In genomic region chr6:140773276-140773675, GRCh38 we compare ENCODE assay signal across 17 cellular contexts.
DNase-seq lines count a peak whose midpoint lies in the region; ATAC-seq, FAIRE-seq and TF ChIP-seq lines count a peak whose summit lies in the region.
"Had no signal": no experiment of that assay in that cellular context is flagged by ENCODE, and none has a peak within 500 bp of the region (broad histone marks: within the 10 kb centered on the region; RNA-seq: fewer than 3 reads in every experiment).

No MANE protein-coding gene starts in this region.

- no peak overlapping the region for H3K4me2 ChIP-seq in GM12878 (ENCODE audit: control insufficient read depth, insufficient read depth)
- H3K4me2 ChIP-seq in hepatocyte: no peak overlapping the region
- H3K4me2 ChIP-seq: PC-9 had no signal

- SMC1A ChIA-PET in GM12878 (lab: Charles Lee; ENCODE audit: uncharacterized antibody, unreplicated experiment): interaction anchor here (1.4 to 1.8 kb wide), 2 partner anchors 11 to 188 kb away, joined by 3 to 8 read pairs; no protein-coding TSS in a partner anchor

- TF ChIP-seq CTCF in GM12878 (IDR thresholded peaks at IDR 0.05 in 2 of 3, conservative IDR thresholded peaks at IDR 0.05 in 1 of 3; ENCODE audit: control insufficient read depth in 2 of 3, extremely low read depth in 1 of 3, insufficient read depth in 1 of 3, low read depth in 3 of 3, low read length in 3 of 3): no peak
- TF ChIP-seq CTCF in hepatocyte (IDR thresholded peaks at IDR 0.05; ENCODE audit: poor library complexity): no peak
- no peak for TF ChIP-seq CTCF in RWPE1 (conservative IDR thresholded peaks at IDR 0.05; ENCODE audit: low read depth)

- no peak overlapping the region for H3K9ac ChIP-seq in GM12878 (ENCODE audit: control insufficient read depth, insufficient read depth, low read length)

- H3K9me2 ChIP-seq in hepatocyte (replicated peaks; ENCODE audit: insufficient read depth): no peaks in the 10 kb centered on the region

- H4K20me1 ChIP-seq in GM12878 (ENCODE audit: control insufficient read depth, insufficient read depth): no peaks in the 10 kb centered on the region
- no peaks in the 10 kb centered on the region for H4K20me1 ChIP-seq in hepatocyte (ENCODE audit: insufficient read depth, poor library complexity, severe bottlenecking)

- BruUV-seq in GM12878 (replicated peaks; lab: Mats Ljungman, UMichigan): no TSS peak

- H3K27ac ChIP-seq in GM12878 (ENCODE audit: control insufficient read depth, insufficient read depth) (no peak overlapping the region), hepatocyte (peak overlapping the region; percentile 57), RWPE1 (no peak overlapping the region)
- H3K27ac ChIP-seq: esophagus muscularis mucosa, pancreas, PC-9, thoracic aorta had no signal

- H2AFZ ChIP-seq in GM12878 (ENCODE audit: control insufficient read depth, low read depth, low read length): no peak overlapping the region
- no peak overlapping the region for H2AFZ ChIP-seq in hepatocyte
- H2AFZ ChIP-seq: PC-9 had no signal

- DNase-seq in DMS53 (lab: John Stamatoyannopoulos, UW) (peak; percentile 63), HCEC 1CT (peak; percentile 22), GM12878 (ENCODE audit: low read depth, low spot score) (no peak), hepatocyte (ENCODE audit: low spot score) (no peak), RWPE1 (ENCODE audit: low spot score) (no peak), amygdala (lab: John Stamatoyannopoulos, UW) (no peak)
- DNase-seq in stimulated activated naive CD8-positive, alpha-beta T cell treated with anti-CD3 and anti-CD28 coated beads, Interleukin-15, Interleukin-2, amounts not matched to agents 100 U/mL and 50 U/mL, for 24 hours: no peak
- DNase-seq: activated CD4-positive, alpha-beta T cell treated with anti-CD3 and anti-CD28 coated beads, Interleukin-2, amount 10 ng/mL, durations not matched to agents 24 days and 14 days; cortex of kidney; left cardiac atrium; NCI-H2107; pancreas; PC-9; SW 1271 had no signal

- no peak for TF ChIP-seq POLR2A in GM12878 (IDR thresholded peaks at IDR 0.05; ENCODE audit: low read depth, low read length)

- RAD21 ChIA-PET in GM12878 (lab: Charles Lee; ENCODE audit: unreplicated experiment): interaction anchor here (1.3 kb wide), 1 partner anchor 231 kb away, joined by 4 read pairs; no protein-coding TSS in a partner anchor

- CTCF ChIA-PET in GM12878 (lab: Yijun Ruan, JAX): interaction anchor here (1.4 kb wide), 1 partner anchor 36 kb away, joined by 3 read pairs; no protein-coding TSS in a partner anchor
- CTCF ChIA-PET in RWPE1 (lab: Yijun Ruan, JAX): no interaction called here

- no peak for TF ChIP-seq RAD21 in GM12878 (IDR thresholded peaks at IDR 0.05; ENCODE audit: insufficient read depth, low read depth, low read length)

- H3K4me3 ChIP-seq in GM12878 (no peak overlapping the region), hepatocyte (no peak overlapping the region)
- H3K4me3 ChIP-seq: esophagus muscularis mucosa, pancreas, PC-9, thoracic aorta had no signal

- in situ Hi-C loops in GM12878 (cut with MboI): no loop called here

- ATAC-seq in GM12878 (peak; percentile 35; the same call in 1 of the 3 replicates), HG02678 (IDR thresholded peaks at IDR 0.05; ENCODE audit: unreplicated experiment) (no peak)
- no peak for ATAC-seq in stimulated activated naive CD8-positive, alpha-beta T cell treated with anti-CD3 and anti-CD28 coated beads, Interleukin-15, Interleukin-2, amounts not matched to agents 100 U/mL and 50 U/mL, for 24 hours

- H3K27me3 ChIP-seq in GM12878 (replicated peaks in 1 of 2; ENCODE audit: control insufficient read depth in 2 of 2, insufficient read depth in 2 of 2, low read length in 1 of 2) (no peaks in the 10 kb centered on the region), hepatocyte (no peaks in the 10 kb centered on the region)
- H3K27me3 ChIP-seq: esophagus muscularis mucosa, pancreas had no signal

- intact Hi-C loops in GM12878 (cut with micrococcal nuclease; ENCODE audit: unreplicated experiment): loop anchor here (10.0 kb wide), 1 partner anchor 792 kb away; no protein-coding TSS in a partner anchor

- POLR2A ChIA-PET in GM12878 (lab: Charles Lee): no interaction called here
- POLR2A ChIA-PET in RWPE1 (lab: Yijun Ruan, JAX; ENCODE audit: low non-redundant PET): no interaction called here

- H3K36me3 ChIP-seq in GM12878 (ENCODE audit: control insufficient read depth in 2 of 2, insufficient read depth in 2 of 2, low read length in 1 of 2) (no peaks in the 10 kb centered on the region), hepatocyte (replicated peaks; ENCODE audit: insufficient read depth, low read depth) (no peaks in the 10 kb centered on the region)
- H3K36me3 ChIP-seq: esophagus muscularis mucosa, pancreas, thoracic aorta had no signal

- H3K79me2 ChIP-seq in GM12878 (ENCODE audit: control insufficient read depth, insufficient read depth, low read length) (no peaks in the 10 kb centered on the region), hepatocyte (no peaks in the 10 kb centered on the region)

- TF ChIP-seq EP300 in GM12878 (IDR thresholded peaks at IDR 0.05; ENCODE audit: borderline replicate concordance in 1 of 2, control insufficient read depth in 1 of 2, low read depth in 2 of 2, low read length in 2 of 2): no peak

- peaks cover 3% of the 10 kb centered on the region; the same call in 2 of the 3 replicates for H3K9me3 ChIP-seq in GM12878 (replicated peaks; ENCODE audit: control insufficient read depth, insufficient read depth, low read length)
- peaks cover 4% of the 10 kb centered on the region for H3K9me3 ChIP-seq in hepatocyte (ENCODE audit: low read depth)
- H3K9me3 ChIP-seq: esophagus muscularis mucosa, pancreas, thoracic aorta had no signal

- FAIRE-seq in GM12878 (lab: Jason Lieb, UNC): no peak
- FAIRE-seq: pancreas had no signal

- H3K4me1 ChIP-seq in GM12878 (ENCODE audit: control insufficient read depth, insufficient read depth, low read length) (peaks cover 5% of the 10 kb centered on the region; the same call in 1 of the 2 replicates), hepatocyte (ENCODE audit: insufficient read depth) (peaks cover 21% of the 10 kb centered on the region)
- H3K4me1 ChIP-seq: pancreas had no signal

TF ChIP-seq in GM12878, 131 proteins besides CTCF, POLR2A, EP300 and RAD21:
- no peak for TF ChIP-seq NFIC (IDR thresholded peaks at IDR 0.05; ENCODE audit: low read depth, low read length)
- 0 out of 2 replicates have a peak, but pooled peaks have one; percentile 5 for TF ChIP-seq RUNX3 (IDR thresholded peaks at IDR 0.05; ENCODE audit: low read length)

Comparison
In these comparisons a context has a peak if more than half of its experiments do, and no peak if none do; other contexts are left out.
1. DNase-seq: peak in DMS53 (single experiment) and HCEC 1CT (single experiment); none in GM12878 (single experiment), hepatocyte (single experiment), stimulated activated naive CD8-positive, alpha-beta T cell treated with anti-CD3 and anti-CD28 coated beads, Interleukin-15, Interleukin-2, amounts not matched to agents 100 U/mL and 50 U/mL, for 24 hours (single experiment), RWPE1 (single experiment) and amygdala (0 of 56).